In the genomic region with DNA sequence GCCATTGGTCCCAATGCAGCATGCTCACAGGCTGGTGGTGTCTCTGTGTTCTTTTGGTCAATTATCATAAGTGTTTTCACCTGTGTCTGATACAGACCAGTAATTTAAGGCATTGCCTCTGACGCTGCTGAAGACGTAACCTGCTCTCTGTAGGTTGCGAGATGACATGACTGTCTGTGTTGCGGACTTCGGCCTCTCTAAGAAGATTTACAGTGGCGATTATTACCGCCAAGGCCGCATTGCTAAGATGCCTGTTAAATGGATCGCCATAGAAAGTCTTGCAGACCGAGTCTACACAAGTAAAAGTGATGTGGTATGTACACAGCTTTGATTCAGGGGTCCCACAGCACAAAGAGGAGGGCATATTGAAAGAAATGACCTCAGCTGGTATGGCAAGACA, we compare ENCODE assay signal across 33 cellular contexts.
"Had no signal": no experiment of that assay in that cellular context is flagged by ENCODE, and none has a peak within 500 bp of the region (broad histone marks: within the 10 kb centered on the region; RNA-seq: fewer than 3 reads in every experiment).

No MANE protein-coding gene starts in this region.

- H3K27ac Mint-ChIP-seq: activated B cell treated with CpG ODN at 0.5 μM for 24 hours; activated CD8-positive, alpha-beta T cell treated with anti-CD3 and anti-CD28 coated beads, Interleukin-2, amount 10 ng/mL, durations not matched to agents 7 days and 5 days; activated naive CD4-positive, alpha-beta T cell treated with anti-CD3 and anti-CD28 coated beads, Interleukin-2, amount 50 U/mL, for 24 hours; activated naive CD8-positive, alpha-beta T cell treated with anti-CD3 and anti-CD28 coated beads, Interleukin-2, amount 10 ng/mL, durations not matched to agents 7 days and 5 days; activated T-cell treated with anti-CD3 and anti-CD28 coated beads, Interleukin-2, amount 50 U/mL, for 24 hours; activated T-helper 2 cell treated with anti-CD3 and anti-CD28 coated beads, Interferon-gamma antibody, Interleukin-2, Interleukin-4, amounts not matched to agents 10 μg/mL and 5 μg/mL and 100 μg/mL, durations not matched to agents 14 hours and 24 hours and 36 hours had no signal

- H3K9me3 Mint-ChIP-seq: activated B cell treated with CpG ODN at 0.5 μM for 24 hours; activated naive CD4-positive, alpha-beta T cell treated with anti-CD3 and anti-CD28 coated beads, Interleukin-2, amount 50 U/mL, for 24 hours; activated naive CD8-positive, alpha-beta T cell treated with anti-CD3 and anti-CD28 coated beads, Interleukin-2, amount 10 ng/mL, durations not matched to agents 7 days and 5 days; activated T-cell treated with anti-CD3 and anti-CD28 coated beads, Interleukin-2, amount 50 U/mL, for 24 hours; activated T-helper 2 cell treated with anti-CD3 and anti-CD28 coated beads, Interferon-gamma antibody, Interleukin-2, Interleukin-4, amounts not matched to agents 10 μg/mL and 5 μg/mL and 100 μg/mL, durations not matched to agents 14 hours and 24 hours and 36 hours had no signal

- DNase-seq: activated B cell treated with CpG ODN at 0.5 μM for 24 hours; activated CD4-positive, alpha-beta T cell treated with anti-CD3 and anti-CD28 coated beads for 4 hours; activated CD4-positive, CD25-positive, alpha-beta regulatory T cell treated with anti-CD3 and anti-CD28 coated beads, Interleukin-2, amount 50 U/mL, for 72 hours; activated CD8-positive, alpha-beta T cell treated with anti-CD3 and anti-CD28 coated beads, Interleukin-2, amount 10 ng/mL, durations not matched to agents 7 days and 5 days; activated gamma-delta T cell; activated naive CD4-positive, alpha-beta T cell treated with Interleukin-2 at 50 U/mL for 16 hours; activated naive CD8-positive, alpha-beta T cell treated with anti-CD3 and anti-CD28 coated beads, Interleukin-2, amount 10 ng/mL, durations not matched to agents 7 days and 5 days; activated T-cell treated with anti-CD3 and anti-CD28 coated beads, Interleukin-2, amount 50 U/mL, for 24 hours; body of pancreas; Kasumi-1; KG1; MG63; NCI-H1048; NCI-H1105 treated with DMSO at 0.1 percent for 48 hours; NCI-H1436; NCI-H1694; NCI-H1930; NCI-H2081 treated with DMSO at 0.1 percent for 48 hours; NCI-H510A; NCI-H748 treated with DMSO at 0.1 percent for 48 hours; NK-92 treated with Interleukin-12 subunit alpha and Interleukin-12 subunit beta, amount 100 ng/mL, for 24 hours; SIG-M5; SW 1271; T-helper 1 cell; T-helper 2 cell; T-helper 9 cell had no signal

- H3K4me3 ChIP-seq: body of pancreas, breast epithelium, MG63 had no signal

- H3K27me3 Mint-ChIP-seq: activated naive CD4-positive, alpha-beta T cell treated with anti-CD3 and anti-CD28 coated beads, Interleukin-2, amount 50 U/mL, for 24 hours had no signal

- ATAC-seq: activated CD8-positive, alpha-beta T cell treated with anti-CD3 and anti-CD28 coated beads, Interleukin-2, amount 10 ng/mL, durations not matched to agents 7 days and 5 days; body of pancreas; Right ventricle myocardium inferior had no signal

- H3K27ac ChIP-seq: body of pancreas, breast epithelium, RWPE1, VCaP had no signal

- H3K36me3 ChIP-seq: breast epithelium, MG63 had no signal

- H3K9me3 ChIP-seq: body of pancreas, breast epithelium, MG63 had no signal

- H3K4me1 Mint-ChIP-seq: activated B cell treated with CpG ODN at 0.5 μM for 24 hours; activated naive CD4-positive, alpha-beta T cell treated with anti-CD3 and anti-CD28 coated beads, Interleukin-2, amount 50 U/mL, for 24 hours; activated naive CD8-positive, alpha-beta T cell treated with anti-CD3 and anti-CD28 coated beads, Interleukin-2, amount 10 ng/mL, durations not matched to agents 7 days and 5 days; IgD-negative memory B cell had no signal

- H3K4me3 Mint-ChIP-seq: activated B cell treated with CpG ODN at 0.5 μM for 24 hours; activated CD8-positive, alpha-beta T cell treated with anti-CD3 and anti-CD28 coated beads, Interleukin-2, amount 10 ng/mL, durations not matched to agents 7 days and 5 days; activated naive CD4-positive, alpha-beta T cell treated with anti-CD3 and anti-CD28 coated beads, Interleukin-2, amount 50 U/mL, for 24 hours; activated naive CD8-positive, alpha-beta T cell treated with anti-CD3 and anti-CD28 coated beads, Interleukin-2, amount 10 ng/mL, durations not matched to agents 7 days and 5 days; activated T-cell treated with anti-CD3 and anti-CD28 coated beads, Interleukin-2, amount 50 U/mL, for 24 hours; IgD-negative memory B cell had no signal

- H3K36me3 Mint-ChIP-seq: activated naive CD4-positive, alpha-beta T cell treated with anti-CD3 and anti-CD28 coated beads, Interleukin-2, amount 50 U/mL, for 24 hours; activated naive CD8-positive, alpha-beta T cell treated with anti-CD3 and anti-CD28 coated beads, Interleukin-2, amount 10 ng/mL, durations not matched to agents 7 days and 5 days had no signal

- H3K4me1 ChIP-seq: body of pancreas, breast epithelium had no signal

- H3K27me3 ChIP-seq: body of pancreas, breast epithelium had no signal
